Comparison of ENCODE assay signal across 9 cellular contexts in the genomic region with DNA sequence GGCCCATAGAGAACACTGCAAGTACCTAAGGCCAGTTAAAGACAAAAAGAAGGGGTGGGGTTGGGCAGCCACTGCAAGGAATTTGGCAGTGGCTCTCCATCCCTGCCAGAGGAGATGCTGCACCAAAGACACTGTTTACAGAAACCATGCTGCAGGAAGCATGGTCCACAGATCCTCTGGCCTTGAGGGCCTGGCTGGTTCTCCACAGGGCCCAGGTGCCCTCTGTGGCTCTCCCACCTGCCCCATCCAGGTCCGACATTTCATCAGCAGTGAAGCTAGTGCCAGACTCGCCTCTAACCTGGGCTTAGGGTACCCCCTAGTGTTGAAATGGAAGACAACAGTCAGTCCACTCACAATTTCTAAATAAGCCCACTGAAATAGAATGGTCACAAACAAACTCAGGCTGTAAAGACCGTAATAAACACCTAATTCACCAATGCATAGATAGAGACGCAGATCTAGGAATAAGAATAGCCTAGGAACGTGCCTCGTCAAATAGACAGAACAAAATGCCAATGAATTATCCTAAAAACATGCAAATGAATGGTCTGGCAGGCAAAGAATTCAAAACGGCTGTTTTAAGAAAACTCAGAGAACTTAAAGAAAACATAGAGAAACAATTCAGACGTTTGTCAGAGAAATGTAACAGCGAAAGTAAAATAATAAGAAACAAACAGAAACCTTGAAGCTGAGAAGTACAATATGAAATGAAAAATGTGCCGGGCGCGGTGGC. TPM values are rescaled to one million over a fixed set of nuclear protein-coding genes. Genes with fewer than 3 reads are reported as not detected.
DNase-seq lines count a peak whose midpoint lies in the region; TF ChIP-seq lines count a peak whose summit lies in the region.
"Had no signal": no experiment of that assay in that cellular context is flagged by ENCODE, and none has a peak within 500 bp of the region (broad histone marks: within the 10 kb centered on the region; RNA-seq: fewer than 3 reads in every experiment).

No MANE protein-coding gene starts in this region.

- TF ChIP-seq EP300 in ovary (IDR thresholded peaks at IDR 0.05): no peak

- H3K27ac ChIP-seq in ovary: no peak overlapping the region

- intact Hi-C loops in ovary (cut with DNase I): no loop called here

- 32 to 38% (median 34%) methylated on average over 12 of the region's 12 CpGs for WGBS in ovary, 3 donors

- no peaks in the 10 kb centered on the region for H3K9me3 ChIP-seq in ovary

- no peak for TF ChIP-seq POLR2A in ovary (IDR thresholded peaks at IDR 0.05)

- DNase-seq in SKM-1 treated with dmso at 0.1 percent for 144 hours (lab: John Stamatoyannopoulos, UW; ENCODE audit: unreplicated experiment): peak; percentile 9
- DNase-seq in SKM-1 (lab: John Stamatoyannopoulos, UW; ENCODE audit: unreplicated experiment): no peak
- peak; percentile 81 for DNase-seq in NAMALWA (ENCODE audit: low spot score)
- peak; percentile 44 for DNase-seq in SHP77 treated with DMSO at 0.1 percent for 48 hours (lab: John Stamatoyannopoulos, UW)
- DNase-seq in astrocyte of the cerebellum (ENCODE audit: low read depth): no peak
- DNase-seq in kidney tubule cell (ENCODE audit: low spot score): peak; percentile 65
- DNase-seq in stimulated activated CD8-positive, alpha-beta memory T cell treated with anti-CD3 and anti-CD28 coated beads, Interleukin-7, amount 100 ng/mL, for 48 hours (ENCODE audit: extremely low read depth in 1 of 2, low read depth in 1 of 2): peak; percentile 11 to 27
- DNase-seq in ovary: no peak

- H3K4me1 ChIP-seq in ovary (ENCODE audit: insufficient read depth): no peaks in the 10 kb centered on the region

- peak; percentile 44 for TF ChIP-seq CTCF in astrocyte of the cerebellum (IDR thresholded peaks at IDR 0.05; ENCODE audit: low read depth, low read length, missing control alignments)
- no peak for TF ChIP-seq CTCF in ovary (IDR thresholded peaks at IDR 0.05)

- no peaks in the 10 kb centered on the region for H3K36me3 ChIP-seq in ovary

- no peaks in the 10 kb centered on the region for H3K27me3 ChIP-seq in ovary

- H3K4me3 ChIP-seq in astrocyte of the cerebellum (ENCODE audit: low read depth, low read length) (no peak overlapping the region), ovary (no peak overlapping the region)

- in situ Hi-C loops in astrocyte of the cerebellum (cut with HindIII; ENCODE audit: low sequenced_read_pairs): no loop called here

RNA-seq across cellular contexts. Expression of a gene that starts 23.3 kb away (rescaled TPM):
- total RNA-seq in ovary: not detected
- not detected for polyA plus RNA-seq in ovary
- total RNA-seq: temporal lobe had no signal

RNA-seq across cellular contexts. Expression of a gene that starts 23.7 kb away (rescaled TPM):
- total RNA-seq in ovary: not detected
- polyA plus RNA-seq in ovary: under 1 TPM in 1 of 2 donors, not detected in 1; 0.07 TPM
- total RNA-seq: temporal lobe had no signal

RNA-seq across cellular contexts. Expression of a gene that starts 24.8 kb away (rescaled TPM):
- not detected for total RNA-seq in ovary
- under 1 TPM in 1 of 2 donors, not detected in 1; 0.62 TPM for polyA plus RNA-seq in ovary

RNA-seq across cellular contexts. Expression of a gene that starts 38.9 kb away (rescaled TPM):
- 1,000 to 10,000 TPM; 2,441 to 3,427 (median 2,873) TPM for total RNA-seq in ovary
- 1,000 to 10,000 TPM; 1,030 to 3,960 TPM for polyA plus RNA-seq in ovary

RNA-seq across cellular contexts. Expression of a gene that starts 55.9 kb away (rescaled TPM):
- total RNA-seq in ovary: 1 to 10 TPM in 3 of 7 donors, under 1 TPM in 3, not detected in 1; 0.25 to 1.4 (median 0.83) TPM
- polyA plus RNA-seq in ovary: under 1 TPM; 0.41 to 0.68 TPM
- total RNA-seq: temporal lobe had no signal

Comparison
In these comparisons a context has a peak if more than half of its experiments do, and no peak if none do; other contexts are left out.
1. DNase-seq: peak in SKM-1 treated with dmso at 0.1 percent for 144 hours (single experiment), NAMALWA (single experiment), SHP77 treated with DMSO at 0.1 percent for 48 hours (single experiment), kidney tubule cell (single experiment) and stimulated activated CD8-positive, alpha-beta memory T cell treated with anti-CD3 and anti-CD28 coated beads, Interleukin-7, amount 100 ng/mL, for 48 hours (2 of 2); none in SKM-1 (single experiment), astrocyte of the cerebellum (single experiment) and ovary (0 of 5).